Comparison of ENCODE assay signal across 10 cellular contexts in the genomic region with DNA sequence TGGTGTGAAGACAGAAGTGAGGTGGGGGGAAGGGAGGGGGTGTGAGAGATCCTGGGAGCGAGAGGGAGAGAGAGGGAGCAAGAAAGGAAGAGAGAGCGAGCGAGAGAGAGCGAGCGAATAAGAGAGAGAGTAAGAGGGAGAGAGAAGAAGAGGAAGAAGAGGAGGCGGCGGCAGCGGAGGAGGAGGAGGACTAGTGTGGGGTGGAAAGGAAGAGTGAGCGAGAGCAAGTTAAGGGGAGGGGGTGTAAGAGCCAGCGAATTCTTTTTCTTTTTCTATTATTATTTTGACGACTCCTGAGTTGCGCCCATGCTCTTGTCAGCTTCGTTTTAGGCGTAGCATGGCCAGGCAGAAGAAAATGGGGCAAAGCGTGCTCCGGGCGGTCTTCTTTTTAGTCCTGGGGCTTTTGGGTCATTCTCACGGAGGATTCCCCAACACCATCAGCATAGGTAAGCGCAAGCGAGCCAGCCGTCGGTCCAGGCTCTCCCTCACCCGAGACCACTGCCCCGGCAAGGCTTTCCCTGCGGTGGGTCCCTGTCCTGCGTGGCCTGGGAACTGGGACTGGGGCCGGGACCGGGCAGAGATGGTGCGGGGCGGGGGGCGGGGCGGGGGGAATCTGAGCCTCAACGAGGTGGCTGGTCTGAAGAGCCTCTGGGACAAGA. TPM values are rescaled to one million over a fixed set of nuclear protein-coding genes. Genes with fewer than 3 reads are reported as not detected.
DNase-seq lines count a peak whose midpoint lies in the region; FAIRE-seq and TF ChIP-seq lines count a peak whose summit lies in the region.
"Had no signal": no experiment of that assay in that cellular context is flagged by ENCODE, and none has a peak within 500 bp of the region (broad histone marks: within the 10 kb centered on the region; RNA-seq: fewer than 3 reads in every experiment).

Gene GRIA3, plus strand, starts transcription at position 80 of the 659 bp plus-strand sequence. Its CDS starts 258 bp downstream, at position 338.

- in situ Hi-C loops in G401 (cut with HindIII; ENCODE audit: low sequenced_read_pairs), result no loop called here

- no peak for TF ChIP-seq CTCF in bronchial epithelial cell (IDR thresholded peaks at IDR 0.05; ENCODE audit: insufficient read depth, low read length, severe bottlenecking)

- no peaks in the 10 kb centered on the region for H3K36me3 ChIP-seq in bronchial epithelial cell (ENCODE audit: control insufficient read depth, insufficient read depth, low read length)

- no peak for FAIRE-seq in bronchial epithelial cell (lab: Jason Lieb, UNC)
- FAIRE-seq: endothelial cell of umbilical vein had no signal

- H3K27me3 ChIP-seq in bronchial epithelial cell (ENCODE audit: control insufficient read depth, insufficient read depth, low read length), result peaks cover 2% of the 10 kb centered on the region

- H3K4me3 ChIP-seq in bronchial epithelial cell (ENCODE audit: low read depth, low read length), result peak within 1 kb of the TSS; percentile 29

- DNase-seq in NCI-H82 (lab: John Stamatoyannopoulos, UW) (peak; percentile 40), NCI-H82 treated with DMSO at 0.1 percent for 48 hours (lab: John Stamatoyannopoulos, UW; ENCODE audit: unreplicated experiment) (no peak), bronchial epithelial cell (ENCODE audit: low read depth) (peak; percentile 22), left kidney (ENCODE audit: low read depth, low spot score) (peak; percentile 46), superior temporal gyrus (ENCODE audit: extremely low spot score) (peak; percentile 28), NCI-H510A treated with DMSO at 0.1 percent for 48 hours (lab: John Stamatoyannopoulos, UW) (no peak), G401 (ENCODE audit: low spot score) (no peak)
- no peak for DNase-seq in effector CD4-positive, alpha-beta T cell

RNA-seq across cellular contexts. Expression of gene GRIA3, which starts in this region (rescaled TPM):
- 0.26 and 0.51 TPM in 2 replicates for total RNA-seq in bronchial epithelial cell
- total RNA-seq in G401 (2014; rRNA removed; shearing (Covaris generic)), result not detected in 2 replicates
- total RNA-seq: A172, endothelial cell of umbilical vein had no signal

Comparison
In these comparisons a context has a peak if more than half of its experiments do, and no peak if none do; other contexts are left out.
1. DNase-seq: peak in NCI-H82 (single experiment), left kidney (single experiment) and superior temporal gyrus (single experiment); none in NCI-H82 treated with DMSO at 0.1 percent for 48 hours (single experiment), NCI-H510A treated with DMSO at 0.1 percent for 48 hours (single experiment), G401 (single experiment) and effector CD4-positive, alpha-beta T cell (single experiment).
2. Peak in DNase-seq and H3K4me3 ChIP-seq in bronchial epithelial cell; RNA of the gene not detected or under 1 TPM.